9 cellular contexts compared by ENCODE assay signal in genomic region chr1:243325305-243325890, GRCh38.
A peak's percentile ranks its signal among the peaks of the same experiment; 100 is the strongest.
DNase-seq lines count a peak whose midpoint lies in the region; ATAC-seq, FAIRE-seq and TF ChIP-seq lines count a peak whose summit lies in the region.
"Had no signal": no experiment of that assay in that cellular context is flagged by ENCODE, and none has a peak within 500 bp of the region (broad histone marks: within the 10 kb centered on the region; RNA-seq: fewer than 3 reads in every experiment).

No MANE protein-coding gene starts in this region.

- POLR2A ChIA-PET in activated CD4-positive, alpha-beta memory T cell treated with anti-CD3 and anti-CD28 coated beads, Interleukin-2, amount 10 ng/mL, durations not matched to agents 7 days and 5 days (lab: Charles Lee), result no interaction called here

- WGBS in aorta, 2 donors, result 0% methylated on average over 1 of the region's 1 CpG

- H4K20me1 ChIP-seq in OCI-LY3 (ENCODE audit: insufficient read depth, low read length), result no peaks in the 10 kb centered on the region

- no peaks in the 10 kb centered on the region for H3K9me3 Mint-ChIP-seq in activated CD4-positive, alpha-beta memory T cell treated with anti-CD3 and anti-CD28 coated beads, Interleukin-2, amount 10 ng/mL, durations not matched to agents 7 days and 5 days
- H3K9me3 Mint-ChIP-seq: IgD-negative memory B cell had no signal

- no peak overlapping the region for H3K27ac Mint-ChIP-seq in activated CD4-positive, alpha-beta memory T cell treated with anti-CD3 and anti-CD28 coated beads, Interleukin-2, amount 10 ng/mL, durations not matched to agents 7 days and 5 days
- H3K27ac Mint-ChIP-seq: IgD-negative memory B cell had no signal

- FAIRE-seq in colon (lab: Jason Lieb, UNC), result peak; percentile 96

- H3K4me2 ChIP-seq in OCI-LY3 (ENCODE audit: low read length), result no peak overlapping the region

- intact Hi-C loops in aorta (cut with DNase I), result loop anchor here (5.0 to 10.0 kb wide), 2 partner anchors 858 to 861 kb away; no protein-coding TSS in a partner anchor

- H3K27ac ChIP-seq in HL-60 (replicated peaks), result no peak overlapping the region
- no peak overlapping the region for H3K27ac ChIP-seq in OCI-LY3 (ENCODE audit: low read length)
- H3K27ac ChIP-seq in aorta (ENCODE audit: low read depth in 1 of 2, low read length in 2 of 2), result no peak overlapping the region

- no peak overlapping the region for H3K4me3 ChIP-seq in AG09309 (ENCODE audit: control insufficient read depth, low read depth, low read length)
- no peak overlapping the region for H3K4me3 ChIP-seq in HL-60 (replicated peaks; ENCODE audit: insufficient read depth, low read length)
- no peak overlapping the region for H3K4me3 ChIP-seq in OCI-LY3 (ENCODE audit: low read length)
- no peak overlapping the region for H3K4me3 ChIP-seq in aorta (ENCODE audit: low read length in 2 of 2)

- DNase-seq in AG09309 (ENCODE audit: low read depth) (peak; percentile 16), GM04503 (ENCODE audit: low read depth) (peak; percentile 15), HL-60 (ENCODE audit: low read depth in 1 of 2, low spot score in 1 of 2) (peak; percentile 16 to 38), midbrain (lab: John Stamatoyannopoulos, UW) (peak; percentile 69), aorta (no peak)
- no peak for DNase-seq in activated CD4-positive, alpha-beta memory T cell treated with anti-CD3 and anti-CD28 coated beads, Interleukin-2, amount 10 ng/mL, durations not matched to agents 7 days and 5 days

- H3K9me3 ChIP-seq in OCI-LY3 (ENCODE audit: insufficient read depth, low read length) (no peaks in the 10 kb centered on the region), aorta (ENCODE audit: control insufficient read depth, low read length) (no peaks in the 10 kb centered on the region)

- H3K4me1 ChIP-seq in OCI-LY3 (ENCODE audit: low read length) (no peaks in the 10 kb centered on the region), aorta (ENCODE audit: control insufficient read depth in 1 of 2, insufficient read depth in 2 of 2, low read length in 2 of 2) (no peaks in the 10 kb centered on the region)

- no peaks in the 10 kb centered on the region for H3K27me3 ChIP-seq in HL-60 (ENCODE audit: insufficient read depth, poor library complexity, severe bottlenecking)
- no peaks in the 10 kb centered on the region for H3K27me3 ChIP-seq in OCI-LY3 (ENCODE audit: low read depth, low read length)
- no peaks in the 10 kb centered on the region for H3K27me3 ChIP-seq in aorta (ENCODE audit: control insufficient read depth in 1 of 2, insufficient read depth in 2 of 2, low read length in 1 of 2)

- TF ChIP-seq CTCF in AG09309 (IDR thresholded peaks at IDR 0.05; ENCODE audit: control insufficient read depth, insufficient read depth, low read depth, low read length, missing control alignments) (peak; percentile 55), HL-60 (IDR thresholded peaks at IDR 0.05; ENCODE audit: insufficient read depth, low read length) (peak; percentile 35), OCI-LY3 (IDR thresholded peaks at IDR 0.05; ENCODE audit: low read depth, low read length) (peak; percentile 86)

- no peaks in the 10 kb centered on the region for H3K36me3 ChIP-seq in OCI-LY3 (replicated peaks; ENCODE audit: low read depth, low read length)
- no peaks in the 10 kb centered on the region for H3K36me3 ChIP-seq in aorta (ENCODE audit: control insufficient read depth in 1 of 2, insufficient read depth in 2 of 2, low read length in 1 of 2)

- H3K27me3 Mint-ChIP-seq in activated CD4-positive, alpha-beta memory T cell treated with anti-CD3 and anti-CD28 coated beads, Interleukin-2, amount 10 ng/mL, durations not matched to agents 7 days and 5 days, result no peaks in the 10 kb centered on the region
- H3K27me3 Mint-ChIP-seq: IgD-negative memory B cell had no signal

- CTCF ChIA-PET in activated CD4-positive, alpha-beta memory T cell treated with anti-CD3 and anti-CD28 coated beads, Interleukin-2, amount 10 ng/mL, durations not matched to agents 7 days and 5 days (lab: Charles Lee), result no interaction called here

- ATAC-seq in aorta (ENCODE audit: low FRiP score), result no peak

- H3K9ac ChIP-seq in OCI-LY3 (ENCODE audit: low read length), result no peak overlapping the region

- H3K4me1 Mint-ChIP-seq in activated CD4-positive, alpha-beta memory T cell treated with anti-CD3 and anti-CD28 coated beads, Interleukin-2, amount 10 ng/mL, durations not matched to agents 7 days and 5 days, result no peaks in the 10 kb centered on the region

- H3K79me2 ChIP-seq in OCI-LY3 (ENCODE audit: low read length), result no peaks in the 10 kb centered on the region

- no peak overlapping the region for H2AFZ ChIP-seq in OCI-LY3 (ENCODE audit: low read depth, low read length)

- H3K4me3 Mint-ChIP-seq in activated CD4-positive, alpha-beta memory T cell treated with anti-CD3 and anti-CD28 coated beads, Interleukin-2, amount 10 ng/mL, durations not matched to agents 7 days and 5 days, result no peak overlapping the region
- H3K4me3 Mint-ChIP-seq: IgD-negative memory B cell had no signal

- H3K36me3 Mint-ChIP-seq in activated CD4-positive, alpha-beta memory T cell treated with anti-CD3 and anti-CD28 coated beads, Interleukin-2, amount 10 ng/mL, durations not matched to agents 7 days and 5 days (ENCODE audit: low read depth), result no peaks in the 10 kb centered on the region
- H3K36me3 Mint-ChIP-seq: IgD-negative memory B cell had no signal

Comparison
In these comparisons a context has a peak if more than half of its experiments do, and no peak if none do; other contexts are left out.
1. DNase-seq: peak in AG09309 (single experiment), GM04503 (single experiment), HL-60 (2 of 2) and midbrain (single experiment); none in activated CD4-positive, alpha-beta memory T cell treated with anti-CD3 and anti-CD28 coated beads, Interleukin-2, amount 10 ng/mL, durations not matched to agents 7 days and 5 days (single experiment) and aorta (0 of 2).
2. CTCF ChIP-seq: peak in every context shown above with its lines; median percentile 86 in OCI-LY3; 55 in AG09309; 35 in HL-60.